Comparison of ENCODE assay signal across 14 cellular contexts in genomic region chr5:14842117-14842516, GRCh38.
"Had no signal": no experiment of that assay in that cellular context is flagged by ENCODE, and none has a peak within 500 bp of the region (broad histone marks: within the 10 kb centered on the region; RNA-seq: fewer than 3 reads in every experiment).

No MANE protein-coding gene starts in this region.

- H2AFZ ChIP-seq: parathyroid adenoma had no signal

- DNase-seq: activated CD4-positive, alpha-beta T cell treated with anti-CD3 and anti-CD28 coated beads for 48 hours; activated CD8-positive, alpha-beta memory T cell treated with anti-CD3 and anti-CD28 coated beads, Interleukin-2, amount 50 U/mL, for 48 hours; activated CD8-positive, alpha-beta T cell treated with anti-CD3 and anti-CD28 coated beads, Interleukin-2, amount 10 ng/mL, durations not matched to agents 7 days and 5 days; activated naive CD4-positive, alpha-beta T cell treated with anti-CD3 and anti-CD28 coated beads, Interleukin-2, amount 10 ng/mL, durations not matched to agents 7 days and 5 days; adrenal gland; esophagus squamous epithelium; foreskin fibroblast; naive thymus-derived CD4-positive, alpha-beta T cell; stimulated activated CD4-positive, alpha-beta T cell treated with anti-CD3 and anti-CD28 coated beads, Interleukin-4, amount 100 ng/mL, for 4 hours had no signal

- H3K36me3 ChIP-seq: tibial nerve had no signal

- ATAC-seq: activated CD8-positive, alpha-beta T cell treated with anti-CD3 and anti-CD28 coated beads, Interleukin-2, amount 10 ng/mL, durations not matched to agents 7 days and 5 days; naive thymus-derived CD4-positive, alpha-beta T cell; WTC11 had no signal

- H3K27ac ChIP-seq: adrenal gland, esophagus squamous epithelium, parathyroid adenoma, skin epidermis, tibial nerve had no signal

- H3K9ac ChIP-seq: parathyroid adenoma had no signal

- H3K27me3 ChIP-seq: adrenal gland, esophagus squamous epithelium, tibial nerve had no signal

- FAIRE-seq: colon had no signal

- H3K4me3 ChIP-seq: adrenal gland, esophagus squamous epithelium, skin epidermis, tibial nerve had no signal

- H3K9me3 ChIP-seq: adrenal gland, esophagus squamous epithelium, tibial nerve had no signal

- H3K4me1 ChIP-seq: adrenal gland had no signal
